In the genomic region with DNA sequence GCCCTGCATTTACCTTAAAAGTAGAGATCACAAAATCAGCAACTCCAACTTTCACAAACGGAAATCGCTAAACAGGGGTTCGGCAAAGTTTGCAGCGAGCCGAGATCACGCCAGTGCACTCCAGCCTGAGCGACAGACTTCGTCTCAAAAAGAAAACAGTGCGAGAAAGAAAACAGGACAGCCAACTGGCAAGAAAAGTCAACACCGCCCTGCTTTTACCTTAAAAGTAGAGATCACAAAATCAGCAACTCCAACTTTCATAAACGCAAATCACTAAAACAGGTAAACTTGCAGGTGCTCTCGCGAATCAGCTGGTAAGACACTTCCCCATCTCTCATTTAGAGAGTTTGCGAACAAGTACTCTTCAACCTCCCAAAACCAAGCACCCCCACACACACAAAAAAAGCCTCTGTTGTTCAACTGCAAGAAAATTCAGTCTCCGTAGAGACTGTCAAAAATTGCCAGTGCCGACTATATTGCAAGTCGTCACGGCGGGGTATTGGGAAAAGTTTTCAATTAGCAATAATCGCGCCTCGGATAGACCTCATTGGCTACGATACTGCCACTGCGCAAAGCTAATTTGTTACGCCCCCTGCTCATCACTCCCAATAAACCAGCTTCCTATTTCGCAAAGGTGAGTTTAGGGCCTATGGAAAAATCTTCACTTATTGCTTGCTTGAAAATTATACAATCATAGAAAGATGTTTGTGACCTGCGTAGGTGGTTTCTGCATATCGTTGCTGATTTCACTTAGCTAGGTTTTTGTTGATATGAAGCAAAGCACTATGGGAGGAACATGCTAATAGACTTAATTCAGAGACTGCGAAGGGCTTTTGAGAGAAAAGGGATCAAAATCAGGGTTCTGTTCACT, we compare ENCODE assay signal across 1 cellular context.
A peak's percentile ranks its signal among the peaks of the same experiment; 100 is the strongest.
TF ChIP-seq lines count a peak whose summit lies in the region.

A gene (minus strand): TSS at position 577 of the 871 bp plus-strand sequence.

TF ChIP-seq in GM12878, 131 proteins besides CTCF, POLR2A, EP300 and RAD21 (continued from another document):
- TF ChIP-seq, protein P1, sequence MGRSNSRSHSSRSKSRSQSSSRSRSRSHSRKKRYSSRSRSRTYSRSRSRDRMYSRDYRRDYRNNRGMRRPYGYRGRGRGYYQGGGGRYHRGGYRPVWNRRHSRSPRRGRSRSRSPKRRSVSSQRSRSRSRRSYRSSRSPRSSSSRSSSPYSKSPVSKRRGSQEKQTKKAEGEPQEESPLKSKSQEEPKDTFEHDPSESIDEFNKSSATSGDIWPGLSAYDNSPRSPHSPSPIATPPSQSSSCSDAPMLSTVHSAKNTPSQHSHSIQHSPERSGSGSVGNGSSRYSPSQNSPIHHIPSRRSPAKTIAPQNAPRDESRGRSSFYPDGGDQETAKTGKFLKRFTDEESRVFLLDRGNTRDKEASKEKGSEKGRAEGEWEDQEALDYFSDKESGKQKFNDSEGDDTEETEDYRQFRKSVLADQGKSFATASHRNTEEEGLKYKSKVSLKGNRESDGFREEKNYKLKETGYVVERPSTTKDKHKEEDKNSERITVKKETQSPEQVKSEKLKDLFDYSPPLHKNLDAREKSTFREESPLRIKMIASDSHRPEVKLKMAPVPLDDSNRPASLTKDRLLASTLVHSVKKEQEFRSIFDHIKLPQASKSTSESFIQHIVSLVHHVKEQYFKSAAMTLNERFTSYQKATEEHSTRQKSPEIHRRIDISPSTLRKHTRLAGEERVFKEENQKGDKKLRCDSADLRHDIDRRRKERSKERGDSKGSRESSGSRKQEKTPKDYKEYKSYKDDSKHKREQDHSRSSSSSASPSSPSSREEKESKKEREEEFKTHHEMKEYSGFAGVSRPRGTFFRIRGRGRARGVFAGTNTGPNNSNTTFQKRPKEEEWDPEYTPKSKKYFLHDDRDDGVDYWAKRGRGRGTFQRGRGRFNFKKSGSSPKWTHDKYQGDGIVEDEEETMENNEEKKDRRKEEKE (IDR thresholded peaks at IDR 0.05), result no peak
- TF ChIP-seq RAD51 (IDR thresholded peaks at IDR 0.05), result peak; percentile 37; the same call in 1 of the 2 replicates
- TF ChIP-seq, protein P2, sequence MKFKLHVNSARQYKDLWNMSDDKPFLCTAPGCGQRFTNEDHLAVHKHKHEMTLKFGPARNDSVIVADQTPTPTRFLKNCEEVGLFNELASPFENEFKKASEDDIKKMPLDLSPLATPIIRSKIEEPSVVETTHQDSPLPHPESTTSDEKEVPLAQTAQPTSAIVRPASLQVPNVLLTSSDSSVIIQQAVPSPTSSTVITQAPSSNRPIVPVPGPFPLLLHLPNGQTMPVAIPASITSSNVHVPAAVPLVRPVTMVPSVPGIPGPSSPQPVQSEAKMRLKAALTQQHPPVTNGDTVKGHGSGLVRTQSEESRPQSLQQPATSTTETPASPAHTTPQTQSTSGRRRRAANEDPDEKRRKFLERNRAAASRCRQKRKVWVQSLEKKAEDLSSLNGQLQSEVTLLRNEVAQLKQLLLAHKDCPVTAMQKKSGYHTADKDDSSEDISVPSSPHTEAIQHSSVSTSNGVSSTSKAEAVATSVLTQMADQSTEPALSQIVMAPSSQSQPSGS (IDR thresholded peaks at IDR 0.05; ENCODE audit: low read length), result peak; percentile 100
- TF ChIP-seq HDAC6 (IDR thresholded peaks at IDR 0.05; ENCODE audit: unreplicated experiment), result peak; percentile 99
- TF ChIP-seq RUNX3 (IDR thresholded peaks at IDR 0.05; ENCODE audit: low read length), result peak; percentile 79
- peak; percentile 97 for TF ChIP-seq TCF3 (IDR thresholded peaks at IDR 0.05; ENCODE audit: borderline replicate concordance, insufficient read depth, low read depth, low read length)
- TF ChIP-seq, protein P3, sequence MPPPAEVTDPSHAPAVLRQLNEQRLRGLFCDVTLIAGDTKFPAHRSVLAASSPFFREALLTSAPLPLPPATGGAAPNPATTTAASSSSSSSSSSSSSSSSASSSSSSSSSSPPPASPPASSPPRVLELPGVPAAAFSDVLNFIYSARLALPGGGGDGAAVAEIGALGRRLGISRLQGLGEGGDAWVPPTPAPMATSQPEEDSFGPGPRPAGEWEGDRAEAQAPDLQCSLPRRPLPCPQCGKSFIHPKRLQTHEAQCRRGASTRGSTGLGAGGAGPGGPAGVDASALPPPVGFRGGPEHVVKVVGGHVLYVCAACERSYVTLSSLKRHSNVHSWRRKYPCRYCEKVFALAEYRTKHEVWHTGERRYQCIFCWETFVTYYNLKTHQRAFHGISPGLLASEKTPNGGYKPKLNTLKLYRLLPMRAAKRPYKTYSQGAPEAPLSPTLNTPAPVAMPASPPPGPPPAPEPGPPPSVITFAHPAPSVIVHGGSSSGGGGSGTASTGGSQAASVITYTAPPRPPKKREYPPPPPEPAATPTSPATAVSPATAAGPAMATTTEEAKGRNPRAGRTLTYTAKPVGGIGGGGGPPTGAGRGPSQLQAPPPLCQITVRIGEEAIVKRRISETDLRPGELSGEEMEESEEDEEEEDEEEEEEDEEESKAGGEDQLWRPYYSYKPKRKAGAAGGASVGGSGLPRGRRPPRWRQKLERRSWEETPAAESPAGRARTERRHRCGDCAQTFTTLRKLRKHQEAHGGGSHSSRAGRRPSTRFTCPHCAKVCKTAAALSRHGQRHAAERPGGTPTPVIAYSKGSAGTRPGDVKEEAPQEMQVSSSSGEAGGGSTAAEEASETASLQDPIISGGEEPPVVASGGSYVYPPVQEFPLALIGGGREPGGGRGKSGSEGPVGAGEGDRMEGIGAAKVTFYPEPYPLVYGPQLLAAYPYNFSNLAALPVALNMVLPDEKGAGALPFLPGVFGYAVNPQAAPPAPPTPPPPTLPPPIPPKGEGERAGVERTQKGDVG (CRISPR knock-in tag; IDR thresholded peaks at IDR 0.05), result peak; percentile 95
- TF ChIP-seq HDAC2 (IDR thresholded peaks at IDR 0.05), result no peak
- peak; percentile 100 for TF ChIP-seq SMAD5 (IDR thresholded peaks at IDR 0.05; ENCODE audit: low read depth)
- no peak for TF ChIP-seq NR2C1 (IDR thresholded peaks at IDR 0.05)
- no peak for TF ChIP-seq SIN3A (IDR thresholded peaks at IDR 0.05; ENCODE audit: low read depth, low read length)
- TF ChIP-seq CHD1 (IDR thresholded peaks at IDR 0.05; ENCODE audit: low read depth, low read length), result no peak
- no peak; the same call in none of the 2 replicates for TF ChIP-seq GABPA (IDR thresholded peaks at IDR 0.05; ENCODE audit: low read depth)
- no peak for TF ChIP-seq BHLHE40 (IDR thresholded peaks at IDR 0.05; ENCODE audit: borderline replicate concordance in 1 of 2, low read depth in 2 of 2, low read length in 1 of 2)
- peak; percentile 100 for TF ChIP-seq ZBED1 (IDR thresholded peaks at IDR 0.05; ENCODE audit: borderline replicate concordance)
- TF ChIP-seq, protein P4, sequence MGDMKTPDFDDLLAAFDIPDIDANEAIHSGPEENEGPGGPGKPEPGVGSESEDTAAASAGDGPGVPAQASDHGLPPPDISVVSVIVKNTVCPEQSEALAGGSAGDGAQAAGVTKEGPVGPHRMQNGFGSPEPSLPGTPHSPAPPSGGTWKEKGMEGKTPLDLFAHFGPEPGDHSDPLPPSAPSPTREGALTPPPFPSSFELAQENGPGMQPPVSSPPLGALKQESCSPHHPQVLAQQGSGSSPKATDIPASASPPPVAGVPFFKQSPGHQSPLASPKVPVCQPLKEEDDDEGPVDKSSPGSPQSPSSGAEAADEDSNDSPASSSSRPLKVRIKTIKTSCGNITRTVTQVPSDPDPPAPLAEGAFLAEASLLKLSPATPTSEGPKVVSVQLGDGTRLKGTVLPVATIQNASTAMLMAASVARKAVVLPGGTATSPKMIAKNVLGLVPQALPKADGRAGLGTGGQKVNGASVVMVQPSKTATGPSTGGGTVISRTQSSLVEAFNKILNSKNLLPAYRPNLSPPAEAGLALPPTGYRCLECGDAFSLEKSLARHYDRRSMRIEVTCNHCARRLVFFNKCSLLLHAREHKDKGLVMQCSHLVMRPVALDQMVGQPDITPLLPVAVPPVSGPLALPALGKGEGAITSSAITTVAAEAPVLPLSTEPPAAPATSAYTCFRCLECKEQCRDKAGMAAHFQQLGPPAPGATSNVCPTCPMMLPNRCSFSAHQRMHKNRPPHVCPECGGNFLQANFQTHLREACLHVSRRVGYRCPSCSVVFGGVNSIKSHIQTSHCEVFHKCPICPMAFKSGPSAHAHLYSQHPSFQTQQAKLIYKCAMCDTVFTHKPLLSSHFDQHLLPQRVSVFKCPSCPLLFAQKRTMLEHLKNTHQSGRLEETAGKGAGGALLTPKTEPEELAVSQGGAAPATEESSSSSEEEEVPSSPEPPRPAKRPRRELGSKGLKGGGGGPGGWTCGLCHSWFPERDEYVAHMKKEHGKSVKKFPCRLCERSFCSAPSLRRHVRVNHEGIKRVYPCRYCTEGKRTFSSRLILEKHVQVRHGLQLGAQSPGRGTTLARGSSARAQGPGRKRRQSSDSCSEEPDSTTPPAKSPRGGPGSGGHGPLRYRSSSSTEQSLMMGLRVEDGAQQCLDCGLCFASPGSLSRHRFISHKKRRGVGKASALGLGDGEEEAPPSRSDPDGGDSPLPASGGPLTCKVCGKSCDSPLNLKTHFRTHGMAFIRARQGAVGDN (IDR thresholded peaks at IDR 0.05), result peak; percentile 98
- TF ChIP-seq ESRRA (IDR thresholded peaks at IDR 0.05; ENCODE audit: low read length), result no peak
- peak; percentile 84 for TF ChIP-seq TCF7 (IDR thresholded peaks at IDR 0.05; ENCODE audit: borderline replicate concordance)
- no peak for TF ChIP-seq MEF2B (IDR thresholded peaks at IDR 0.05; ENCODE audit: partially characterized antibody, poor library complexity, severe bottlenecking)
